26 cellular contexts compared by ENCODE assay signal in the genomic region with DNA sequence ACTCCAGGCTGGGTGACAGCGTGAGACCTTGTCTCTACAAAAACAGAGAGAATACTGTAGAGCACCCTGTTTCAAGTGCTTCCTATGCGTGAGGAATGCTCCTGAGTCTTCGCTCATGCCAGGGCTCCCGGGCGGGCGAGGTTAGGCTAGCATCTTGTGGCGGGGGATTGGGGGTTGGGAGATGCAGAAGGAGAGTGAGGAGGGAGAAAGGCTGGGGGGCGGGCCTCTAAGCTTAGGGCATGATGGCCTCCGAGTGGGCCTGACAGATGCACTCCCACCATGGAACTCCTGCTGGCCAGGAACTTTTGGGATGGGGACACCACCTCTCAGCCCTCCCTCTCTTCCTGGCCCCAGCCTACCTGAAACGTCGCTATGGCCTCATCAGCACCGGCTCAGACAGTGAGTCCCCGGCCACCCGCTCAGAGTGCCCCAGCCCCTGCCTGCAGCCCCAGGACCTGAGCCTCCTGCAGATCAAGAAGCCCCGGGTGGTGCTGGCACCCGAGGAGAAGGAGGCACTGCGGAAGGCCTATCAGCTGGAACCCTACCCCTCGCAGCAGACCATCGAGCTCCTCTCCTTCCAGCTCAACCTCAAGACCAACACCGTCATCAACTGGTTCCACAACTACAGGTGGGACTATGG.
"Had no signal": no experiment of that assay in that cellular context is flagged by ENCODE, and none has a peak within 500 bp of the region (broad histone marks: within the 10 kb centered on the region; RNA-seq: fewer than 3 reads in every experiment).

No MANE protein-coding gene starts in this region.

- H3K36me3 Mint-ChIP-seq: activated CD4-positive, alpha-beta memory T cell treated with anti-CD3 and anti-CD28 coated beads for 36 hours; activated naive CD4-positive, alpha-beta T cell treated with anti-CD3 and anti-CD28 coated beads, Interleukin-2, amount 10 ng/mL, durations not matched to agents 7 days and 5 days; activated naive CD4-positive, alpha-beta T cell treated with anti-CD3 and anti-CD28 coated beads, Interleukin-2, amount 50 U/mL, for 72 hours; activated naive CD8-positive, alpha-beta T cell treated with anti-CD3 and anti-CD28 coated beads, Interleukin-2, amount 10 ng/mL, durations not matched to agents 7 days and 5 days had no signal

- H3K36me3 ChIP-seq: ascending aorta, breast epithelium, cardiac muscle cell, colonic mucosa had no signal

- H3K4me3 Mint-ChIP-seq: activated CD4-positive, alpha-beta memory T cell treated with anti-CD3 and anti-CD28 coated beads for 36 hours; activated CD4-positive, alpha-beta T cell treated with anti-CD3 and anti-CD28 coated beads for 36 hours; activated CD4-positive, alpha-beta T cell treated with anti-CD3 and anti-CD28 coated beads, Interleukin-2, amount 10 ng/mL, durations not matched to agents 24 days and 14 days; activated naive CD4-positive, alpha-beta T cell treated with anti-CD3 and anti-CD28 coated beads, Interleukin-2, amount 10 ng/mL, durations not matched to agents 7 days and 5 days; activated naive CD8-positive, alpha-beta T cell treated with anti-CD3 and anti-CD28 coated beads, Interleukin-2, amount 10 ng/mL, durations not matched to agents 7 days and 5 days; activated T-cell treated with anti-CD3 and anti-CD28 coated beads, Interleukin-2, amount 50 U/mL, for 24 hours; activated T-cell treated with anti-CD3 and anti-CD28 coated beads, Interleukin-2, amount 50 U/mL, for 72 hours; brain had no signal

- H3K27me3 ChIP-seq: ascending aorta, breast epithelium, cardiac muscle cell, colonic mucosa had no signal

- DNase-seq: activated CD4-positive, alpha-beta memory T cell treated with anti-CD3 and anti-CD28 coated beads for 36 hours; activated CD4-positive, alpha-beta T cell treated with anti-CD3 and anti-CD28 coated beads for 36 hours; activated CD4-positive, alpha-beta T cell treated with anti-CD3 and anti-CD28 coated beads, Interleukin-2, amount 10 ng/mL, durations not matched to agents 24 days and 14 days; activated CD4-positive, CD25-positive, alpha-beta regulatory T cell; activated CD4-positive, CD25-positive, alpha-beta regulatory T cell treated with anti-CD3 and anti-CD28 coated beads, Interleukin-2, amount 50 U/mL, for 72 hours; activated CD8-positive, alpha-beta memory T cell treated with anti-CD3 and anti-CD28 coated beads, Interleukin-2, amount 50 U/mL, for 48 hours; activated gamma-delta T cell; activated naive CD4-positive, alpha-beta T cell; activated naive CD4-positive, alpha-beta T cell treated with anti-CD3 and anti-CD28 coated beads, Interleukin-2, amount 10 ng/mL, durations not matched to agents 7 days and 5 days; activated naive CD8-positive, alpha-beta T cell treated with anti-CD3 and anti-CD28 coated beads, Interleukin-2, amount 10 ng/mL, durations not matched to agents 7 days and 5 days; activated T-cell treated with anti-CD3 and anti-CD28 coated beads for 4 hours; activated T-cell treated with anti-CD3 and anti-CD28 coated beads, Interleukin-2, amount 50 U/mL, for 24 hours; activated T-cell treated with anti-CD3 and anti-CD28 coated beads, Interleukin-2, amount 50 U/mL, for 72 hours; central memory CD4-positive, alpha-beta T cell; cerebellar nuclear complex; colonic mucosa; effector CD8-positive, alpha-beta T cell; foreskin fibroblast; head of caudate nucleus; T-helper 2 cell had no signal

- H3K4me1 ChIP-seq: ascending aorta, breast epithelium, colonic mucosa had no signal

- H3K27ac ChIP-seq: ascending aorta, breast epithelium, cardiac muscle cell, colonic mucosa, epithelial cell of prostate had no signal

- H3K4me3 ChIP-seq: ascending aorta, breast epithelium, cardiac muscle cell, colonic mucosa had no signal

- H3K9me3 ChIP-seq: ascending aorta, colonic mucosa had no signal

- H3K27me3 Mint-ChIP-seq: activated CD4-positive, alpha-beta memory T cell treated with anti-CD3 and anti-CD28 coated beads for 36 hours; activated CD4-positive, alpha-beta T cell treated with anti-CD3 and anti-CD28 coated beads for 36 hours; activated CD4-positive, alpha-beta T cell treated with anti-CD3 and anti-CD28 coated beads, Interleukin-2, amount 10 ng/mL, durations not matched to agents 24 days and 14 days; activated naive CD8-positive, alpha-beta T cell treated with anti-CD3 and anti-CD28 coated beads, Interleukin-2, amount 10 ng/mL, durations not matched to agents 7 days and 5 days; activated T-cell treated with anti-CD3 and anti-CD28 coated beads, Interleukin-2, amount 50 U/mL, for 24 hours had no signal

- H3K27ac Mint-ChIP-seq: activated CD4-positive, alpha-beta memory T cell treated with anti-CD3 and anti-CD28 coated beads for 36 hours; activated CD4-positive, alpha-beta T cell treated with anti-CD3 and anti-CD28 coated beads for 36 hours; activated CD4-positive, alpha-beta T cell treated with anti-CD3 and anti-CD28 coated beads, Interleukin-2, amount 10 ng/mL, durations not matched to agents 24 days and 14 days; activated naive CD4-positive, alpha-beta T cell treated with anti-CD3 and anti-CD28 coated beads, Interleukin-2, amount 10 ng/mL, durations not matched to agents 7 days and 5 days; activated naive CD8-positive, alpha-beta T cell treated with anti-CD3 and anti-CD28 coated beads, Interleukin-2, amount 10 ng/mL, durations not matched to agents 7 days and 5 days; activated T-cell treated with anti-CD3 and anti-CD28 coated beads, Interleukin-2, amount 50 U/mL, for 24 hours; activated T-cell treated with anti-CD3 and anti-CD28 coated beads, Interleukin-2, amount 50 U/mL, for 72 hours; brain had no signal

- H3K4me1 Mint-ChIP-seq: activated CD4-positive, alpha-beta T cell treated with anti-CD3 and anti-CD28 coated beads for 36 hours; activated CD4-positive, alpha-beta T cell treated with anti-CD3 and anti-CD28 coated beads, Interleukin-2, amount 10 ng/mL, durations not matched to agents 24 days and 14 days; activated naive CD4-positive, alpha-beta T cell treated with anti-CD3 and anti-CD28 coated beads, Interleukin-2, amount 10 ng/mL, durations not matched to agents 7 days and 5 days; activated naive CD8-positive, alpha-beta T cell treated with anti-CD3 and anti-CD28 coated beads, Interleukin-2, amount 10 ng/mL, durations not matched to agents 7 days and 5 days; brain had no signal

- ATAC-seq: activated CD4-positive, alpha-beta T cell treated with anti-CD3 and anti-CD28 coated beads for 36 hours; activated naive CD4-positive, alpha-beta T cell treated with anti-CD3 and anti-CD28 coated beads, Interleukin-2, amount 50 U/mL, for 72 hours; activated T-cell treated with anti-CD3 and anti-CD28 coated beads, Interleukin-2, amount 50 U/mL, for 72 hours had no signal

- H3K9me3 Mint-ChIP-seq: activated CD4-positive, alpha-beta memory T cell treated with anti-CD3 and anti-CD28 coated beads for 36 hours; activated CD4-positive, alpha-beta T cell treated with anti-CD3 and anti-CD28 coated beads, Interleukin-2, amount 10 ng/mL, durations not matched to agents 24 days and 14 days; activated naive CD4-positive, alpha-beta T cell treated with anti-CD3 and anti-CD28 coated beads, Interleukin-2, amount 10 ng/mL, durations not matched to agents 7 days and 5 days; activated naive CD4-positive, alpha-beta T cell treated with anti-CD3 and anti-CD28 coated beads, Interleukin-2, amount 50 U/mL, for 72 hours; activated naive CD8-positive, alpha-beta T cell treated with anti-CD3 and anti-CD28 coated beads, Interleukin-2, amount 10 ng/mL, durations not matched to agents 7 days and 5 days; activated T-cell treated with anti-CD3 and anti-CD28 coated beads, Interleukin-2, amount 50 U/mL, for 24 hours; activated T-cell treated with anti-CD3 and anti-CD28 coated beads, Interleukin-2, amount 50 U/mL, for 72 hours had no signal
